1 cellular context compared by ENCODE assay signal in the genomic region with DNA sequence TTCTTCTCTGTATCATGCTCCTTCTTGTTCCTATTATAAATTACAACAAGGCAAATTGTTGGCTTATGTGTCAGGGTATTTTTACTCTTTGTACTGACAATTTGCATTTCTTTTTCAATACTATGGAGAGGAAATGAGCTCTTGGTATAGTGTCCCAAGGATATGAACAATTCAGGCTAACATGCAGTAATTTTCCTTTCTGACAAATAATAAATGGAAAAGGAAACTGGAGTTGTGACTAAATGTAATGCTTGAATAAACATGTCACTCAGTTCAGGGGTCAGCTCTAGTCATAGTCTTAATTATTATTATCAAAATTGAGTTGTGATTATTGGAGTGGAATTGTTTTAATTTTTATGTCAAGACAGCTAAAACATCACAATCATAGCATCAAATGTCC.
TF ChIP-seq lines count a peak whose summit lies in the region.

No MANE protein-coding gene starts in this region.

TF ChIP-seq in HepG2, 621 proteins besides CTCF, POLR2A, EP300 and RAD21 (continued from another document):
- TF ChIP-seq ZNF800 (CRISPR knock-in tag; IDR thresholded peaks at IDR 0.05): no peak
- TF ChIP-seq HOXA3 (CRISPR knock-in tag; IDR thresholded peaks at IDR 0.05): no peak
- TF ChIP-seq TIGD3 (CRISPR knock-in tag; IDR thresholded peaks at IDR 0.05; ENCODE audit: borderline replicate concordance): no peak
- no peak for TF ChIP-seq HMG20A (CRISPR knock-in tag; IDR thresholded peaks at IDR 0.05; ENCODE audit: borderline replicate concordance)
- no peak for TF ChIP-seq TFDP1 (CRISPR knock-in tag; IDR thresholded peaks at IDR 0.05; ENCODE audit: borderline replicate concordance)
- no peak for TF ChIP-seq GTF2F1 (IDR thresholded peaks at IDR 0.05; ENCODE audit: low read length)
- no peak for TF ChIP-seq ZNF839 (CRISPR knock-in tag; IDR thresholded peaks at IDR 0.05; ENCODE audit: borderline replicate concordance)
- TF ChIP-seq ZSCAN21 (CRISPR knock-in tag; IDR thresholded peaks at IDR 0.05; ENCODE audit: borderline replicate concordance): no peak
- TF ChIP-seq ZNF143 (CRISPR knock-in tag; IDR thresholded peaks at IDR 0.05): no peak
- no peak for TF ChIP-seq ZNF720 (CRISPR knock-in tag; IDR thresholded peaks at IDR 0.05)
- TF ChIP-seq SAP130 (CRISPR knock-in tag; IDR thresholded peaks at IDR 0.05; ENCODE audit: low read depth): no peak
- TF ChIP-seq, protein P1, sequence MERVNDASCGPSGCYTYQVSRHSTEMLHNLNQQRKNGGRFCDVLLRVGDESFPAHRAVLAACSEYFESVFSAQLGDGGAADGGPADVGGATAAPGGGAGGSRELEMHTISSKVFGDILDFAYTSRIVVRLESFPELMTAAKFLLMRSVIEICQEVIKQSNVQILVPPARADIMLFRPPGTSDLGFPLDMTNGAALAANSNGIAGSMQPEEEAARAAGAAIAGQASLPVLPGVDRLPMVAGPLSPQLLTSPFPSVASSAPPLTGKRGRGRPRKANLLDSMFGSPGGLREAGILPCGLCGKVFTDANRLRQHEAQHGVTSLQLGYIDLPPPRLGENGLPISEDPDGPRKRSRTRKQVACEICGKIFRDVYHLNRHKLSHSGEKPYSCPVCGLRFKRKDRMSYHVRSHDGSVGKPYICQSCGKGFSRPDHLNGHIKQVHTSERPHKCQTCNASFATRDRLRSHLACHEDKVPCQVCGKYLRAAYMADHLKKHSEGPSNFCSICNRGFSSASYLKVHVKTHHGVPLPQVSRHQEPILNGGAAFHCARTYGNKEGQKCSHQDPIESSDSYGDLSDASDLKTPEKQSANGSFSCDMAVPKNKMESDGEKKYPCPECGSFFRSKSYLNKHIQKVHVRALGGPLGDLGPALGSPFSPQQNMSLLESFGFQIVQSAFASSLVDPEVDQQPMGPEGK (CRISPR knock-in tag; IDR thresholded peaks at IDR 0.05): no peak
